Comparison of ENCODE assay signal across 1 cellular context in genomic region chr2:113167115-113167932, GRCh38.
TF ChIP-seq lines count a peak whose summit lies in the region.

No MANE protein-coding gene starts in this region.

TF ChIP-seq in HepG2, 621 proteins besides CTCF, POLR2A, EP300 and RAD21 (continued from another document and continues in another):
- TF ChIP-seq ZNF354B (CRISPR knock-in tag; IDR thresholded peaks at IDR 0.05) (peak; percentile 79; the same call in 1 of the 2 replicates), ZNF761 (CRISPR knock-in tag; conservative IDR thresholded peaks at IDR 0.05) (peak; percentile 94), ZNF839 (CRISPR knock-in tag; IDR thresholded peaks at IDR 0.05; ENCODE audit: borderline replicate concordance) (0 out of 2 replicates have a peak, but pooled peaks have one; percentile 41), ZNF720 (CRISPR knock-in tag; IDR thresholded peaks at IDR 0.05) (no peak), MEF2D (CRISPR knock-in tag; IDR thresholded peaks at IDR 0.05) (peak; percentile 98), NR2F6 (IDR thresholded peaks at IDR 0.05) (peak; percentile 98), NR2F6 (CRISPR knock-in tag; IDR thresholded peaks at IDR 0.05) (peak; percentile 100), HDAC6 (IDR thresholded peaks at IDR 0.05; ENCODE audit: low read depth, low read length) (no peak), ZNF737 (CRISPR knock-in tag; IDR thresholded peaks at IDR 0.05; ENCODE audit: borderline replicate concordance) (no peak), ELF1 (CRISPR knock-in tag; IDR thresholded peaks at IDR 0.05) (peak; percentile 78), DRAP1 (CRISPR knock-in tag; IDR thresholded peaks at IDR 0.05) (peak; percentile 92), AKNA (CRISPR knock-in tag; IDR thresholded peaks at IDR 0.05; ENCODE audit: borderline replicate concordance) (no peak), ETV6 (CRISPR knock-in tag; conservative IDR thresholded peaks at IDR 0.05) (no peak; the same call in 1 of the 2 replicates), ISL2 (CRISPR knock-in tag; IDR thresholded peaks at IDR 0.05) (peak; percentile 83), FOXO1 (CRISPR knock-in tag; IDR thresholded peaks at IDR 0.05) (peak; percentile 98), ZBTB7B (CRISPR knock-in tag; IDR thresholded peaks at IDR 0.05) (peak; percentile 67), ZNF780A (CRISPR knock-in tag; IDR thresholded peaks at IDR 0.05) (peak; percentile 58; the same call in 1 of the 2 replicates), ZNF101 (CRISPR knock-in tag; IDR thresholded peaks at IDR 0.05; ENCODE audit: borderline replicate concordance, low read depth) (peak; percentile 79; the same call in 1 of the 2 replicates), DMAP1 (CRISPR knock-in tag; IDR thresholded peaks at IDR 0.05) (peak; percentile 97), ZNF3 (CRISPR knock-in tag; IDR thresholded peaks at IDR 0.05) (peak; percentile 43; the same call in 1 of the 2 replicates), POLR2G (IDR thresholded peaks at IDR 0.05; ENCODE audit: low read depth, low read length) (peak; percentile 85), ZSCAN5A (CRISPR knock-in tag; IDR thresholded peaks at IDR 0.05; ENCODE audit: borderline replicate concordance) (0 out of 2 replicates have a peak, but pooled peaks have one; percentile 74), ELF4 (CRISPR knock-in tag; IDR thresholded peaks at IDR 0.05; ENCODE audit: borderline replicate concordance) (peak; percentile 94; the same call in 1 of the 2 replicates), IRF1 (CRISPR knock-in tag; IDR thresholded peaks at IDR 0.05; ENCODE audit: low read depth) (peak; percentile 81; the same call in 1 of the 2 replicates), NR2F2 (IDR thresholded peaks at IDR 0.05; ENCODE audit: borderline replicate concordance, low read depth) (peak; percentile 96), SUZ12 (IDR thresholded peaks at IDR 0.05; ENCODE audit: low read depth, low read length) (no peak), PBX2 (CRISPR knock-in tag; IDR thresholded peaks at IDR 0.05) (peak; percentile 69), ZNF513 (CRISPR knock-in tag; conservative IDR thresholded peaks at IDR 0.05) (0 out of 2 replicates have a peak, but pooled peaks have one; percentile 34), PAWR (CRISPR knock-in tag; IDR thresholded peaks at IDR 0.05; ENCODE audit: borderline replicate concordance) (0 out of 2 replicates have a peak, but pooled peaks have one; percentile 94), EHMT2 (IDR thresholded peaks at IDR 0.05; ENCODE audit: borderline replicate concordance, low read depth, low read length) (no peak), ZBTB8A (CRISPR knock-in tag; IDR thresholded peaks at IDR 0.05; ENCODE audit: borderline replicate concordance, low read depth) (peak; percentile 79; the same call in 1 of the 2 replicates), NFIB (CRISPR knock-in tag; IDR thresholded peaks at IDR 0.05; ENCODE audit: borderline replicate concordance) (no peak), TCF7 (IDR thresholded peaks at IDR 0.05; ENCODE audit: low read depth) (peak; percentile 52; the same call in 1 of the 2 replicates), PAF1 (CRISPR knock-in tag; IDR thresholded peaks at IDR 0.05) (no peak), SP1 (IDR thresholded peaks at IDR 0.05) (no peak), SP1 (CRISPR knock-in tag; IDR thresholded peaks at IDR 0.05) (no peak), NFKBIZ (CRISPR knock-in tag; IDR thresholded peaks at IDR 0.05) (peak; percentile 88), ZNF280B (CRISPR knock-in tag; IDR thresholded peaks at IDR 0.05; ENCODE audit: borderline replicate concordance) (0 out of 2 replicates have a peak, but pooled peaks have one; percentile 74), ZNF274 (CRISPR knock-in tag; IDR thresholded peaks at IDR 0.05) (0 out of 2 replicates have a peak, but pooled peaks have one; percentile 86), YY1 (IDR thresholded peaks at IDR 0.05; ENCODE audit: insufficient read depth, insufficient replicate concordance, low read depth, low read length) (peak; percentile 70), ZXDC (CRISPR knock-in tag; IDR thresholded peaks at IDR 0.05) (0 out of 2 replicates have a peak, but pooled peaks have one; percentile 59), IKZF4 (CRISPR knock-in tag; IDR thresholded peaks at IDR 0.05; ENCODE audit: borderline replicate concordance, low read depth, not compliant biosample characterization) (no peak), ZNF674 (CRISPR knock-in tag; IDR thresholded peaks at IDR 0.05; ENCODE audit: low read depth) (peak; percentile 86; the same call in 1 of the 2 replicates), HNF4A (CRISPR knock-in tag; IDR thresholded peaks at IDR 0.05) (peak; percentile 90), ARNTL (CRISPR knock-in tag; IDR thresholded peaks at IDR 0.05) (peak; percentile 99), TEAD2 (CRISPR knock-in tag; IDR thresholded peaks at IDR 0.05) (no peak), ZNF362 (CRISPR knock-in tag; IDR thresholded peaks at IDR 0.05; ENCODE audit: borderline replicate concordance) (peak; percentile 75; the same call in 1 of the 2 replicates), ZNF510 (CRISPR knock-in tag; IDR thresholded peaks at IDR 0.05; ENCODE audit: low read depth) (peak; percentile 5), ZNF160 (CRISPR knock-in tag; IDR thresholded peaks at IDR 0.05) (peak; percentile 91), BCL3 (CRISPR knock-in tag; IDR thresholded peaks at IDR 0.05) (peak; percentile 97), MXI1 (IDR thresholded peaks at IDR 0.05; ENCODE audit: borderline replicate concordance, low read depth, low read length) (peak; percentile 94; the same call in 1 of the 3 replicates)
